ENCODE assay signal across 1 cellular context in genomic region chr13:101624981-101625380, GRCh38.
TF ChIP-seq lines count a peak whose summit lies in the region.

No MANE protein-coding gene starts in this region.

TF ChIP-seq in SK-N-SH treated with all-trans-retinoic acid at 6 μM for 48 hours, 23 proteins besides CTCF, POLR2A, EP300 and RAD21 (continued from another document):
- no peak for TF ChIP-seq CREB5 (CRISPR knock-in tag; IDR thresholded peaks at IDR 0.05; ENCODE audit: low read depth)
- no peak for TF ChIP-seq TOX (CRISPR knock-in tag; IDR thresholded peaks at IDR 0.05; ENCODE audit: borderline replicate concordance)
- no peak for TF ChIP-seq ISL1 (CRISPR knock-in tag; IDR thresholded peaks at IDR 0.05)
- TF ChIP-seq POU6F1 (CRISPR knock-in tag; IDR thresholded peaks at IDR 0.05; ENCODE audit: borderline replicate concordance, low read depth), result no peak
TF ChIP-seq in SK-N-SH treated with all-trans-retinoic acid at 6 μM for 48 hours: peak in this region for 0.
